Comparison of ENCODE assay signal across 26 cellular contexts in genomic region chr13:75347457-75347856, GRCh38.
DNase-seq lines count a peak whose midpoint lies in the region; ATAC-seq, FAIRE-seq and TF ChIP-seq lines count a peak whose summit lies in the region.
"Had no signal": no experiment of that assay in that cellular context is flagged by ENCODE, and none has a peak within 500 bp of the region (broad histone marks: within the 10 kb centered on the region; RNA-seq: fewer than 3 reads in every experiment).

No MANE protein-coding gene starts in this region.

- H3K9ac ChIP-seq in HepG2 (ENCODE audit: insufficient read depth, low read depth, low read length): no peak overlapping the region
- H3K9ac ChIP-seq: BLaER1 had no signal

- no peaks in the 10 kb centered on the region; a peak in 1 of 5 replicates for H3K27me3 ChIP-seq in HepG2 (ENCODE audit: control insufficient read depth in 1 of 2, insufficient read depth in 2 of 2, low read length in 2 of 2)
- no peaks in the 10 kb centered on the region for H3K27me3 ChIP-seq in small intestine (ENCODE audit: control insufficient read depth in 2 of 2, insufficient read depth in 2 of 2, low read length in 2 of 2)
- no peaks in the 10 kb centered on the region for H3K27me3 ChIP-seq in prostate gland (replicated peaks; ENCODE audit: insufficient read depth)
- H3K27me3 ChIP-seq: BE2C, BLaER1 had no signal

- no peak overlapping the region for H2AFZ ChIP-seq in HepG2 (ENCODE audit: low read length)

- H3K9me3 ChIP-seq in HEK293 (ENCODE audit: control insufficient read depth, insufficient read depth, low read depth, low read length): no peaks in the 10 kb centered on the region
- no peaks in the 10 kb centered on the region for H3K9me3 ChIP-seq in HepG2 (ENCODE audit: low read length)
- H3K9me3 ChIP-seq in small intestine (ENCODE audit: control insufficient read depth, low read depth): no peaks in the 10 kb centered on the region
- H3K9me3 ChIP-seq in prostate gland: no peaks in the 10 kb centered on the region
- H3K9me3 ChIP-seq: BE2C had no signal

- 73% methylated on average over 1 of the region's 1 CpG for WGBS in HepG2 (ENCODE audit: low lambda C conversion rate)
- 15 to 61% (median 45%) methylated on average over 1 of the region's 1 CpG for WGBS in small intestine, 3 donors
- WGBS in prostate gland: 100% methylated on average over 1 of the region's 1 CpG

- H3K4me3 ChIP-seq in HEK293 (ENCODE audit: low read depth, low read length) (no peak overlapping the region), HepG2 (replicated peaks in 1 of 3; ENCODE audit: insufficient read depth in 1 of 3, low read depth in 2 of 3, low read length in 3 of 3) (no peak overlapping the region), small intestine (ENCODE audit: low read depth in 1 of 2, low read length in 2 of 2) (no peak overlapping the region), prostate gland (no peak overlapping the region)
- H3K4me3 ChIP-seq: BLaER1, GM12878 had no signal

- no peak for TF ChIP-seq RAD21 in HepG2 (CRISPR knock-in tag; IDR thresholded peaks at IDR 0.05)

- no peak for TF ChIP-seq POLR2A in HepG2 (IDR thresholded peaks at IDR 0.05; ENCODE audit: insufficient read depth in 1 of 2, low read depth in 2 of 2, low read length in 2 of 2)
- TF ChIP-seq POLR2A in prostate gland (IDR thresholded peaks at IDR 0.05): no peak

- DNase-seq in HepG2 (ENCODE audit: low spot score): no peak
- peak; percentile 77 for DNase-seq in small intestine
- no peak for DNase-seq in activated CD4-positive, CD25-positive, alpha-beta regulatory T cell treated with anti-CD3 and anti-CD28 coated beads, Interleukin-2, amount 50 U/mL, for 72 hours
- DNase-seq in mesenteric fat pad (ENCODE audit: low spot score): no peak
- DNase-seq in prostate gland (ENCODE audit: low spot score): no peak
- DNase-seq: 8988T; ACHN; BE2C; C1 segment of cervical spinal cord; CD4-positive, alpha-beta memory T cell; CD4-positive, CD25-positive, alpha-beta regulatory T cell; CD8-positive, alpha-beta memory T cell; COR-L47; DMS 273 treated with DMSO at 0.1 percent for 48 hours; DMS153; DMS79; DND-41; EL; GDM1 had no signal

- peaks cover 2% of the 10 kb centered on the region for H3K79me2 ChIP-seq in HepG2 (ENCODE audit: insufficient read depth, low read length)

- POLR2A ChIA-PET in HEK293 (lab: Yijun Ruan, JAX): no interaction called here
- POLR2A ChIA-PET in HepG2 (lab: Yijun Ruan, JAX): no interaction called here

- ATAC-seq in HepG2: peak; percentile 46; the same call in 1 of the 3 replicates
- ATAC-seq: GM12878 had no signal

- H3K4me1 ChIP-seq in HEK293 (ENCODE audit: control insufficient read depth, insufficient read depth, low read length): no peaks in the 10 kb centered on the region
- H3K4me1 ChIP-seq in HepG2 (ENCODE audit: insufficient read depth, low read length): peaks cover 42% of the 10 kb centered on the region
- no peaks in the 10 kb centered on the region for H3K4me1 ChIP-seq in small intestine (ENCODE audit: control insufficient read depth in 2 of 2, insufficient read depth in 1 of 2, low read depth in 1 of 2, low read length in 1 of 2)
- peaks cover 3% of the 10 kb centered on the region for H3K4me1 ChIP-seq in prostate gland (replicated peaks)
- H3K4me1 ChIP-seq: BE2C, BLaER1 had no signal

- no peaks in the 10 kb centered on the region for H4K20me1 ChIP-seq in HepG2 (ENCODE audit: insufficient read depth, low read length)
- H4K20me1 ChIP-seq: BLaER1 had no signal

- no peak overlapping the region for H3K4me2 ChIP-seq in HepG2 (ENCODE audit: low read depth, low read length)
- H3K4me2 ChIP-seq: BLaER1 had no signal

- TF ChIP-seq CTCF in HEK293 (tag by site-specific recombination; IDR thresholded peaks at IDR 0.05) (no peak), HepG2 (CRISPR knock-in tag; IDR thresholded peaks at IDR 0.05) (no peak), prostate gland (IDR thresholded peaks at IDR 0.05) (no peak)

- H3K36me3 ChIP-seq in HEK293 (ENCODE audit: control insufficient read depth in 2 of 2, insufficient read depth in 1 of 2, low read length in 2 of 2) (peaks cover 0 to 6% of the 10 kb centered on the region in 2 experiments; a peak in 1 of 3 replicates), HepG2 (replicated peaks in 1 of 2; ENCODE audit: control insufficient read depth in 1 of 2, insufficient read depth in 2 of 2, low read length in 2 of 2) (peaks cover 12 to 50% of the 10 kb centered on the region in 2 experiments; a peak in 4 of 5 replicates), small intestine (ENCODE audit: control insufficient read depth in 2 of 2, insufficient read depth in 2 of 2, low read length in 2 of 2) (peaks cover 0 to 3% of the 10 kb centered on the region in 2 donors), prostate gland (no peaks in the 10 kb centered on the region)

- CTCF ChIA-PET in HEK293 (lab: Yijun Ruan, JAX): no interaction called here
- CTCF ChIA-PET in HepG2 (lab: Yijun Ruan, JAX; ENCODE audit: low intra/inter-chr PET ratio, low total read pairs): no interaction called here

- BruUV-seq in HepG2 (replicated peaks; lab: Mats Ljungman, UMichigan): no TSS peak

- intact Hi-C loops in HepG2 (cut with micrococcal nuclease; ENCODE audit: unreplicated experiment): no loop called here
- intact Hi-C loops in prostate gland (cut with DNase I): no loop called here

- in situ Hi-C loops in HepG2 (cut with HindIII; ENCODE audit: extremely low pct_ligation_motif_present, low pct_unique_long_range_greater_than_20kb): no loop called here

- TF ChIP-seq EP300 in HepG2 (IDR thresholded peaks at IDR 0.05; ENCODE audit: low read depth in 2 of 2, low read length in 2 of 2) (no peak), HepG2 (CRISPR knock-in tag; IDR thresholded peaks at IDR 0.05; ENCODE audit: borderline replicate concordance) (no peak)

- FAIRE-seq in islet of Langerhans (lab: Jason Lieb, UNC) (peak; percentile 13), HepG2 (lab: Jason Lieb, UNC) (no peak), small intestine (lab: Jason Lieb, UNC) (peak; percentile 80)
- FAIRE-seq: A204.1, GM12892, GM18507 had no signal

- H3K27ac ChIP-seq in HEK293 (ENCODE audit: extremely low read depth, low read depth, low read length) (no peak overlapping the region), HepG2 (ENCODE audit: extremely low read length, insufficient read depth, low read length) (no peak overlapping the region), small intestine (ENCODE audit: low read depth in 1 of 2, low read length in 1 of 2) (peak overlapping the region in 1 of 2 donors; percentile 83), prostate gland (peak overlapping the region in 1 of 2 donors; percentile 55)
- H3K27ac ChIP-seq: BLaER1 had no signal

TF ChIP-seq in HEK293, 187 proteins besides CTCF, POLR2A, EP300 and RAD21:
- TF ChIP-seq ZSCAN16 (tag by site-specific recombination; IDR thresholded peaks at IDR 0.05): no peak
- 0 out of 2 replicates have a peak, but pooled peaks have one; percentile 31 for TF ChIP-seq ZNF133 (tag by site-specific recombination; IDR thresholded peaks at IDR 0.05)

TF ChIP-seq in HepG2, 621 proteins besides CTCF, POLR2A, EP300 and RAD21:
- TF ChIP-seq FOXP1 (IDR thresholded peaks at IDR 0.05) (no peak), FOXP1 (CRISPR knock-in tag; IDR thresholded peaks at IDR 0.05) (peak; percentile 26; the same call in 1 of the 2 replicates), TIGD3 (CRISPR knock-in tag; IDR thresholded peaks at IDR 0.05; ENCODE audit: borderline replicate concordance) (no peak), ZEB1 (IDR thresholded peaks at IDR 0.05; ENCODE audit: insufficient replicate concordance, low read depth) (no peak), SP1 (IDR thresholded peaks at IDR 0.05) (no peak), SP1 (CRISPR knock-in tag; IDR thresholded peaks at IDR 0.05) (no peak)
- TF ChIP-seq, protein P1, sequence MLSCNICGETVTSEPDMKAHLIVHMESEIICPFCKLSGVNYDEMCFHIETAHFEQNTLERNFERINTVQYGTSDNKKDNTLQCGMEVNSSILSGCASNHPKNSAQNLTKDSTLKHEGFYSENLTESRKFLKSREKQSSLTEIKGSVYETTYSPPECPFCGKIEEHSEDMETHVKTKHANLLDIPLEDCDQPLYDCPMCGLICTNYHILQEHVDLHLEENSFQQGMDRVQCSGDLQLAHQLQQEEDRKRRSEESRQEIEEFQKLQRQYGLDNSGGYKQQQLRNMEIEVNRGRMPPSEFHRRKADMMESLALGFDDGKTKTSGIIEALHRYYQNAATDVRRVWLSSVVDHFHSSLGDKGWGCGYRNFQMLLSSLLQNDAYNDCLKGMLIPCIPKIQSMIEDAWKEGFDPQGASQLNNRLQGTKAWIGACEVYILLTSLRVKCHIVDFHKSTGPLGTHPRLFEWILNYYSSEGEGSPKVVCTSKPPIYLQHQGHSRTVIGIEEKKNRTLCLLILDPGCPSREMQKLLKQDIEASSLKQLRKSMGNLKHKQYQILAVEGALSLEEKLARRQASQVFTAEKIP (CRISPR knock-in tag; IDR thresholded peaks at IDR 0.05; ENCODE audit: borderline replicate concordance): no peak
